In the genomic region with DNA sequence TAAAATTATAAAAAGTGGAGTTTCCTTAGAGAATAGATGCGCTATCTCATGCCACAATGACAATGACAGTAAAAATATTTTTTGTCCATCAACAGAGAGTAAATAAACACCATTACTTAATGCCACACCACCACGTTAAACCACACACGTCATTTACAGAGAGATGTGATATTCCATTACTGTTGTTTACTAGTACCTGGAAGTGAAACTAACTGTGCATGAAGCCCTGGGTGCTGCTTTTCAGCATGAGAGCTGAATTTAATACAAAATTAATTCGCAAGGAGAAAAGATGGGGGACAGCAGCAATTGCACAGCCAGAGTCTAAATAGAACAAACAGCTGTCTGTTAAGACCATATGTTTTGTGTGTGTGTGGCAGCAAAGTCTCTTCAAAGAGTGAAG, we compare ENCODE assay signal across 13 cellular contexts.
DNase-seq lines count a peak whose midpoint lies in the region; ATAC-seq, FAIRE-seq and TF ChIP-seq lines count a peak whose summit lies in the region.
"Had no signal": no experiment of that assay in that cellular context is flagged by ENCODE, and none has a peak within 500 bp of the region (broad histone marks: within the 10 kb centered on the region; RNA-seq: fewer than 3 reads in every experiment).

No MANE protein-coding gene starts in this region.

- H3K27ac ChIP-seq in HepG2 (ENCODE audit: extremely low read length, insufficient read depth, low read length): peak overlapping the region; percentile 74
- H3K27ac ChIP-seq: brain microvascular endothelial cell, prostate gland, stomach had no signal

- TF ChIP-seq POLR2A in HepG2 (IDR thresholded peaks at IDR 0.05; ENCODE audit: insufficient read depth in 1 of 2, low read depth in 2 of 2, low read length in 2 of 2): no peak

- no peaks in the 10 kb centered on the region for H3K9me3 ChIP-seq in HepG2 (ENCODE audit: low read length)
- H3K9me3 ChIP-seq: prostate gland, stomach had no signal

- TF ChIP-seq RAD21 in HepG2 (CRISPR knock-in tag; IDR thresholded peaks at IDR 0.05): no peak

- H3K79me2 ChIP-seq in HepG2 (ENCODE audit: insufficient read depth, low read length): no peaks in the 10 kb centered on the region

- no peaks in the 10 kb centered on the region for H3K27me3 ChIP-seq in HepG2 (ENCODE audit: control insufficient read depth in 1 of 2, insufficient read depth in 2 of 2, low read length in 2 of 2)
- H3K27me3 ChIP-seq: brain microvascular endothelial cell, stomach had no signal

- TF ChIP-seq EP300 in HepG2 (IDR thresholded peaks at IDR 0.05; ENCODE audit: low read depth in 2 of 2, low read length in 2 of 2): no peak
- no peak for TF ChIP-seq EP300 in HepG2 (CRISPR knock-in tag; IDR thresholded peaks at IDR 0.05; ENCODE audit: borderline replicate concordance)

- no peak for TF ChIP-seq CTCF in HepG2 (CRISPR knock-in tag; IDR thresholded peaks at IDR 0.05)

- peak overlapping the region; percentile 5; the same call in 1 of the 2 replicates for H3K9ac ChIP-seq in HepG2 (ENCODE audit: insufficient read depth, low read depth, low read length)

- POLR2A ChIA-PET in HepG2 (lab: Yijun Ruan, JAX): interaction anchor here (1.2 to 1.7 kb wide), 2 partner anchors 25 to 49 kb away, joined by 3 to 6 read pairs; no protein-coding TSS in a partner anchor

- intact Hi-C loops in HepG2 (cut with micrococcal nuclease; ENCODE audit: unreplicated experiment): no loop called here

- ATAC-seq in GM18499 (IDR thresholded peaks at IDR 0.05; ENCODE audit: insufficient read depth, unreplicated experiment) (peak; percentile 55), GM21447 (IDR thresholded peaks at IDR 0.05; ENCODE audit: unreplicated experiment) (peak; percentile 67), HepG2 (no peak), HG03196 (IDR thresholded peaks at IDR 0.05; ENCODE audit: unreplicated experiment) (no peak)

- no peaks in the 10 kb centered on the region; a peak in 1 of 5 replicates for H3K36me3 ChIP-seq in HepG2 (replicated peaks in 1 of 2; ENCODE audit: control insufficient read depth in 1 of 2, insufficient read depth in 2 of 2, low read length in 2 of 2)
- H3K36me3 ChIP-seq: brain microvascular endothelial cell, prostate gland, stomach had no signal

- CTCF ChIA-PET in HepG2 (lab: Yijun Ruan, JAX; ENCODE audit: low intra/inter-chr PET ratio, low total read pairs): no interaction called here

- no peaks in the 10 kb centered on the region for H4K20me1 ChIP-seq in HepG2 (ENCODE audit: insufficient read depth, low read length)

- no peak overlapping the region for H3K4me3 ChIP-seq in HepG2 (replicated peaks in 1 of 3; ENCODE audit: insufficient read depth in 1 of 3, low read depth in 2 of 3, low read length in 3 of 3)
- H3K4me3 ChIP-seq: prostate gland, stomach had no signal

- H3K4me2 ChIP-seq in HepG2 (ENCODE audit: low read depth, low read length): peak overlapping the region; percentile 18

- peak; percentile 65 for DNase-seq in NAMALWA (ENCODE audit: low spot score)
- no peak for DNase-seq in HepG2 (ENCODE audit: low spot score)
- DNase-seq in iPS-NIHi7 (ENCODE audit: extremely low spot score): no peak
- no peak for DNase-seq in AML-193 (lab: John Stamatoyannopoulos, UW)
- DNase-seq: activated CD4-positive, alpha-beta T cell treated with anti-CD3 and anti-CD28 coated beads for 1 hour; brain microvascular endothelial cell; COR-L47; stimulated activated CD4-positive, alpha-beta T cell treated with anti-CD3 and anti-CD28 coated beads, Interleukin-4, amount 100 ng/mL, for 24 hours; stomach had no signal

- FAIRE-seq in HepG2 (lab: Jason Lieb, UNC): no peak

- BruUV-seq in HepG2 (replicated peaks; lab: Mats Ljungman, UMichigan): no TSS peak

- in situ Hi-C loops in HepG2 (cut with HindIII; ENCODE audit: extremely low pct_ligation_motif_present, low pct_unique_long_range_greater_than_20kb): no loop called here

- peaks cover 79% of the 10 kb centered on the region for H3K4me1 ChIP-seq in HepG2 (ENCODE audit: insufficient read depth, low read length)
- H3K4me1 ChIP-seq: prostate gland had no signal

- WGBS in HepG2 (ENCODE audit: low lambda C conversion rate): 68% methylated on average over 4 of the region's 4 CpGs

- H2AFZ ChIP-seq in HepG2 (ENCODE audit: low read length): no peak overlapping the region

TF ChIP-seq in HepG2, 621 proteins besides CTCF, POLR2A, EP300 and RAD21:
- TF ChIP-seq, protein P1, sequence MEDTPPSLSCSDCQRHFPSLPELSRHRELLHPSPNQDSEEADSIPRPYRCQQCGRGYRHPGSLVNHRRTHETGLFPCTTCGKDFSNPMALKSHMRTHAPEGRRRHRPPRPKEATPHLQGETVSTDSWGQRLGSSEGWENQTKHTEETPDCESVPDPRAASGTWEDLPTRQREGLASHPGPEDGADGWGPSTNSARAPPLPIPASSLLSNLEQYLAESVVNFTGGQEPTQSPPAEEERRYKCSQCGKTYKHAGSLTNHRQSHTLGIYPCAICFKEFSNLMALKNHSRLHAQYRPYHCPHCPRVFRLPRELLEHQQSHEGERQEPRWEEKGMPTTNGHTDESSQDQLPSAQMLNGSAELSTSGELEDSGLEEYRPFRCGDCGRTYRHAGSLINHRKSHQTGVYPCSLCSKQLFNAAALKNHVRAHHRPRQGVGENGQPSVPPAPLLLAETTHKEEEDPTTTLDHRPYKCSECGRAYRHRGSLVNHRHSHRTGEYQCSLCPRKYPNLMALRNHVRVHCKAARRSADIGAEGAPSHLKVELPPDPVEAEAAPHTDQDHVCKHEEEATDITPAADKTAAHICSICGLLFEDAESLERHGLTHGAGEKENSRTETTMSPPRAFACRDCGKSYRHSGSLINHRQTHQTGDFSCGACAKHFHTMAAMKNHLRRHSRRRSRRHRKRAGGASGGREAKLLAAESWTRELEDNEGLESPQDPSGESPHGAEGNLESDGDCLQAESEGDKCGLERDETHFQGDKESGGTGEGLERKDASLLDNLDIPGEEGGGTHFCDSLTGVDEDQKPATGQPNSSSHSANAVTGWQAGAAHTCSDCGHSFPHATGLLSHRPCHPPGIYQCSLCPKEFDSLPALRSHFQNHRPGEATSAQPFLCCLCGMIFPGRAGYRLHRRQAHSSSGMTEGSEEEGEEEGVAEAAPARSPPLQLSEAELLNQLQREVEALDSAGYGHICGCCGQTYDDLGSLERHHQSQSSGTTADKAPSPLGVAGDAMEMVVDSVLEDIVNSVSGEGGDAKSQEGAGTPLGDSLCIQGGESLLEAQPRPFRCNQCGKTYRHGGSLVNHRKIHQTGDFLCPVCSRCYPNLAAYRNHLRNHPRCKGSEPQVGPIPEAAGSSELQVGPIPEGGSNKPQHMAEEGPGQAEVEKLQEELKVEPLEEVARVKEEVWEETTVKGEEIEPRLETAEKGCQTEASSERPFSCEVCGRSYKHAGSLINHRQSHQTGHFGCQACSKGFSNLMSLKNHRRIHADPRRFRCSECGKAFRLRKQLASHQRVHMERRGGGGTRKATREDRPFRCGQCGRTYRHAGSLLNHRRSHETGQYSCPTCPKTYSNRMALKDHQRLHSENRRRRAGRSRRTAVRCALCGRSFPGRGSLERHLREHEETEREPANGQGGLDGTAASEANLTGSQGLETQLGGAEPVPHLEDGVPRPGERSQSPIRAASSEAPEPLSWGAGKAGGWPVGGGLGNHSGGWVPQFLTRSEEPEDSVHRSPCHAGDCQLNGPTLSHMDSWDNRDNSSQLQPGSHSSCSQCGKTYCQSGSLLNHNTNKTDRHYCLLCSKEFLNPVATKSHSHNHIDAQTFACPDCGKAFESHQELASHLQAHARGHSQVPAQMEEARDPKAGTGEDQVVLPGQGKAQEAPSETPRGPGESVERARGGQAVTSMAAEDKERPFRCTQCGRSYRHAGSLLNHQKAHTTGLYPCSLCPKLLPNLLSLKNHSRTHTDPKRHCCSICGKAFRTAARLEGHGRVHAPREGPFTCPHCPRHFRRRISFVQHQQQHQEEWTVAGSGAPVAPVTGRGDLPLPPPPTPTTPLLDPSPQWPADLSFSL (CRISPR knock-in tag; IDR thresholded peaks at IDR 0.05): 0 out of 2 replicates have a peak, but pooled peaks have one; percentile 16
- TF ChIP-seq DNMT1 (CRISPR knock-in tag; IDR thresholded peaks at IDR 0.05) (no peak), RFXAP (CRISPR knock-in tag; IDR thresholded peaks at IDR 0.05; ENCODE audit: borderline replicate concordance) (no peak), IRF2 (CRISPR knock-in tag; IDR thresholded peaks at IDR 0.05) (peak; percentile 14; the same call in 1 of the 2 replicates), AHDC1 (CRISPR knock-in tag; IDR thresholded peaks at IDR 0.05; ENCODE audit: borderline replicate concordance) (0 out of 2 replicates have a peak, but pooled peaks have one; percentile 6)

Comparison
In these comparisons a context has a peak if more than half of its experiments do, and no peak if none do; other contexts are left out.
1. ATAC-seq: peak in GM18499 (single experiment) and GM21447 (single experiment); none in HepG2 (single experiment) and HG03196 (single experiment).